11 cellular contexts compared by ENCODE assay signal in genomic region chr18:36185901-36186460, GRCh38. TPM values are rescaled to one million over a fixed set of nuclear protein-coding genes. Genes with fewer than 3 reads are reported as not detected.
DNase-seq lines count a peak whose midpoint lies in the region; ATAC-seq, FAIRE-seq and TF ChIP-seq lines count a peak whose summit lies in the region.
"Had no signal": no experiment of that assay in that cellular context is flagged by ENCODE, and none has a peak within 500 bp of the region (broad histone marks: within the 10 kb centered on the region; RNA-seq: fewer than 3 reads in every experiment).

No MANE protein-coding gene starts in this region.

- peak overlapping the region; percentile 96 for H3K4me2 ChIP-seq in HCT116 (ENCODE audit: low read length)

- H3K4me3 ChIP-seq in CD4-positive, CD25-positive, alpha-beta regulatory T cell (ENCODE audit: low read depth, low read length), result no peak overlapping the region
- H3K4me3 ChIP-seq in HCT116 (replicated peaks in 1 of 2; ENCODE audit: low read depth in 1 of 2, low read length in 2 of 2) (no peak overlapping the region), colonic mucosa (peak overlapping the region; percentile 83), kidney (ENCODE audit: low read length in 2 of 2) (no peak overlapping the region)

- no peaks in the 10 kb centered on the region for H3K36me3 Mint-ChIP-seq in CD4-positive, CD25-positive, alpha-beta regulatory T cell
- no peaks in the 10 kb centered on the region for H3K36me3 Mint-ChIP-seq in natural killer cell treated with Interleukin-12 subunit alpha and Interleukin-12 subunit beta and Interleukin-15 and Interleukin-18, amount 100 ng/mL, for 72 hours

- H3K9me3 Mint-ChIP-seq in CD4-positive, CD25-positive, alpha-beta regulatory T cell, result peaks cover 0 to 7% (median 0%) of the 10 kb centered on the region in 7 donors
- no peaks in the 10 kb centered on the region for H3K9me3 Mint-ChIP-seq in natural killer cell treated with Interleukin-12 subunit alpha and Interleukin-12 subunit beta and Interleukin-15 and Interleukin-18, amount 100 ng/mL, for 72 hours
- H3K9me3 Mint-ChIP-seq: stimulated activated naive B cell treated with anti-CD40 and anti-IgM and Interleukin-4, amounts not matched to agents 10 μg/mL and 1 μg/mL and 100 μg/mL, for 72 hours had no signal

- H3K27me3 Mint-ChIP-seq in CD4-positive, CD25-positive, alpha-beta regulatory T cell, result peaks cover 28% of the 10 kb centered on the region
- peaks cover 22 to 26% of the 10 kb centered on the region in 2 donors for H3K27me3 Mint-ChIP-seq in natural killer cell treated with Interleukin-12 subunit alpha and Interleukin-12 subunit beta and Interleukin-15 and Interleukin-18, amount 100 ng/mL, for 72 hours

- peaks cover 0 to 24% (median 7%) of the 10 kb centered on the region in 4 donors for H3K4me1 Mint-ChIP-seq in CD4-positive, CD25-positive, alpha-beta regulatory T cell
- peaks cover 3 to 12% of the 10 kb centered on the region in 2 donors for H3K4me1 Mint-ChIP-seq in natural killer cell treated with Interleukin-12 subunit alpha and Interleukin-12 subunit beta and Interleukin-15 and Interleukin-18, amount 100 ng/mL, for 72 hours (ENCODE audit: low read depth in 2 of 2)

- TF ChIP-seq POLR2A in HCT116 (IDR thresholded peaks at IDR 0.05; ENCODE audit: borderline replicate concordance, extremely low read depth, insufficient read depth, insufficient read length), result no peak

- peaks cover 14% of the 10 kb centered on the region for H3K27me3 ChIP-seq in CD4-positive, CD25-positive, alpha-beta regulatory T cell (ENCODE audit: control insufficient read depth, insufficient read depth, low read length)
- H3K27me3 ChIP-seq in HCT116 (ENCODE audit: insufficient read depth, low read length) (no peaks in the 10 kb centered on the region), colonic mucosa (no peaks in the 10 kb centered on the region)
- H3K27me3 ChIP-seq: SJCRH30 had no signal

- DNase-seq in CD4-positive, CD25-positive, alpha-beta regulatory T cell, result no peak
- DNase-seq in HCT116 (ENCODE audit: low read depth, low spot score), result no peak
- DNase-seq in colonic mucosa, result no peak
- DNase-seq in natural killer cell treated with Interleukin-12 subunit alpha and Interleukin-12 subunit beta and Interleukin-15 and Interleukin-18, amount 100 ng/mL, for 72 hours (ENCODE audit: low spot score), result no peak
- DNase-seq in kidney, result no peak
- no peak for DNase-seq in T1000 (lab: John Stamatoyannopoulos, UW)
- no peak for DNase-seq in A172 (ENCODE audit: low spot score)
- DNase-seq: GOT3; NCI-H1092; SJCRH30; stimulated activated naive B cell treated with anti-CD40 and anti-IgM and Interleukin-4, amounts not matched to agents 10 μg/mL and 1 μg/mL and 100 μg/mL, for 72 hours had no signal

- intact Hi-C loops in HCT116 (cut with micrococcal nuclease), result no loop called here
- intact Hi-C loops in colonic mucosa (cut with DNase I), result loop anchor here (10.0 kb wide), 1 partner anchor 99 kb away; no protein-coding TSS in a partner anchor
- intact Hi-C loops in kidney (cut with DNase I), result no loop called here

- no peak for ATAC-seq in CD4-positive, CD25-positive, alpha-beta regulatory T cell (ENCODE audit: low read depth in 2 of 2)
- ATAC-seq in HCT116, result no peak
- ATAC-seq in natural killer cell treated with Interleukin-12 subunit alpha and Interleukin-12 subunit beta and Interleukin-15 and Interleukin-18, amount 100 ng/mL, for 72 hours, result no peak

- RAD21 ChIA-PET in HCT116 (lab: Charles Lee; ENCODE audit: low non-redundant PET in 1 of 2, low total read pairs in 2 of 2, uncharacterized antibody in 2 of 2, unreplicated experiment in 2 of 2), result no interaction called here

- H3K79me2 ChIP-seq in HCT116 (ENCODE audit: insufficient read depth, low read length), result peaks cover 24% of the 10 kb centered on the region

- TF ChIP-seq CTCF in HCT116 (IDR thresholded peaks at IDR 0.05 in 2 of 3, conservative IDR thresholded peaks at IDR 0.05 in 1 of 3; ENCODE audit: borderline replicate concordance in 1 of 3, insufficient read depth in 1 of 3, low read depth in 2 of 3, low read length in 2 of 3) (no peak), colonic mucosa (IDR thresholded peaks at IDR 0.05) (no peak), kidney (IDR thresholded peaks at IDR 0.05; ENCODE audit: borderline replicate concordance, extremely low read depth, insufficient read depth) (no peak)

- H2AFZ ChIP-seq in HCT116 (ENCODE audit: low read depth, low read length, poor library complexity, severe bottlenecking), result no peak overlapping the region

- H3K4me1 ChIP-seq in CD4-positive, CD25-positive, alpha-beta regulatory T cell (ENCODE audit: control insufficient read depth, insufficient read depth, low read length, poor library complexity, severe bottlenecking), result peaks cover 17% of the 10 kb centered on the region
- peaks cover 12 to 27% of the 10 kb centered on the region in 2 experiments; a peak in 3 of 4 replicates for H3K4me1 ChIP-seq in HCT116 (ENCODE audit: control insufficient read depth in 1 of 2, insufficient read depth in 2 of 2, low read length in 2 of 2)
- no peaks in the 10 kb centered on the region for H3K4me1 ChIP-seq in colonic mucosa
- H3K4me1 ChIP-seq in kidney (ENCODE audit: control insufficient read depth in 1 of 2, insufficient read depth in 1 of 2, low read depth in 1 of 2, low read length in 2 of 2), result peaks cover 0 to 5% of the 10 kb centered on the region in 2 donors
- H3K4me1 ChIP-seq: SJCRH30 had no signal

- no peak overlapping the region for H3K27ac Mint-ChIP-seq in CD4-positive, CD25-positive, alpha-beta regulatory T cell
- H3K27ac Mint-ChIP-seq in natural killer cell treated with Interleukin-12 subunit alpha and Interleukin-12 subunit beta and Interleukin-15 and Interleukin-18, amount 100 ng/mL, for 72 hours, result no peak overlapping the region
- H3K27ac Mint-ChIP-seq: stimulated activated naive B cell treated with anti-CD40 and anti-IgM and Interleukin-4, amounts not matched to agents 10 μg/mL and 1 μg/mL and 100 μg/mL, for 72 hours had no signal

- FAIRE-seq in kidney (lab: Jason Lieb, UNC), result no peak

- POLR2A ChIA-PET in HCT116 (lab: Charles Lee), result no interaction called here

- no peak for TF ChIP-seq RAD21 in HCT116 (IDR thresholded peaks at IDR 0.05; ENCODE audit: low read depth)

- peak overlapping the region; percentile 36 to 89 (median 82) for H3K4me3 Mint-ChIP-seq in CD4-positive, CD25-positive, alpha-beta regulatory T cell
- peak overlapping the region; percentile 73 for H3K4me3 Mint-ChIP-seq in natural killer cell treated with Interleukin-12 subunit alpha and Interleukin-12 subunit beta and Interleukin-15 and Interleukin-18, amount 100 ng/mL, for 72 hours

- no peaks in the 10 kb centered on the region for H4K20me1 ChIP-seq in HCT116 (ENCODE audit: insufficient read depth)

- no peaks in the 10 kb centered on the region for H3K9me3 ChIP-seq in CD4-positive, CD25-positive, alpha-beta regulatory T cell (ENCODE audit: control insufficient read depth in 2 of 2, low read length in 2 of 2)
- H3K9me3 ChIP-seq in HCT116 (ENCODE audit: control insufficient read depth in 1 of 2, insufficient read depth in 1 of 2, low read depth in 1 of 2, low read length in 2 of 2) (no peaks in the 10 kb centered on the region), colonic mucosa (no peaks in the 10 kb centered on the region), kidney (ENCODE audit: control insufficient read depth in 1 of 2, low read length in 2 of 2) (no peaks in the 10 kb centered on the region)
- H3K9me3 ChIP-seq: SJCRH30 had no signal

- BruUV-seq in HCT116 (replicated peaks; lab: Mats Ljungman, UMichigan), result no TSS peak

- no peaks in the 10 kb centered on the region for H3K36me3 ChIP-seq in CD4-positive, CD25-positive, alpha-beta regulatory T cell (ENCODE audit: control insufficient read depth, insufficient read depth, low read length)
- H3K36me3 ChIP-seq in HCT116 (ENCODE audit: control insufficient read depth in 1 of 2, insufficient read depth in 2 of 2, low read length in 2 of 2) (no peaks in the 10 kb centered on the region), colonic mucosa (no peaks in the 10 kb centered on the region), kidney (ENCODE audit: control insufficient read depth in 1 of 2, insufficient read depth in 2 of 2, low read length in 2 of 2) (no peaks in the 10 kb centered on the region)
- H3K36me3 ChIP-seq: SJCRH30 had no signal

- peak overlapping the region; percentile 92; the same call in 1 of the 2 replicates for H3K9ac ChIP-seq in HCT116 (ENCODE audit: low read length)
- peak overlapping the region in 1 of 2 donors; percentile 48 for H3K9ac ChIP-seq in colonic mucosa (ENCODE audit: low read depth in 2 of 2, low read length in 2 of 2)
- no peak overlapping the region for H3K9ac ChIP-seq in kidney (ENCODE audit: low read length in 2 of 2)

- no peaks in the 10 kb centered on the region for H3K9me2 ChIP-seq in HCT116 (ENCODE audit: insufficient read depth)

- CTCF ChIA-PET in HCT116 (lab: Charles Lee), result no interaction called here

- no peak overlapping the region for H3K27ac ChIP-seq in CD4-positive, CD25-positive, alpha-beta regulatory T cell (ENCODE audit: insufficient read depth, low read length, poor library complexity, severe bottlenecking)
- H3K27ac ChIP-seq in HCT116 (ENCODE audit: low read depth, low read length) (no peak overlapping the region; the same call in 1 of the 2 replicates), colonic mucosa (no peak overlapping the region), kidney (ENCODE audit: low read depth in 2 of 2, low read length in 2 of 2) (no peak overlapping the region)
- H3K27ac ChIP-seq: SJCRH30 had no signal

RNA-seq across cellular contexts. Expression of gene MOCOS, which starts 1.3 kb away (rescaled TPM):
- total RNA-seq in CD4-positive, CD25-positive, alpha-beta regulatory T cell, result not detected
- under 1 TPM in 1 of 4 donors, not detected in 3; 0.02 TPM for polyA plus RNA-seq in CD4-positive, CD25-positive, alpha-beta regulatory T cell
- total RNA-seq in HCT116 (2021; ENCODE audit: unreplicated experiment) (12.1 TPM), colonic mucosa (10 to 100 TPM in 1 of 2 donors, 1 to 10 TPM in 1; 6.8 to 10.0 TPM), kidney (5.8 TPM)
- polyA plus RNA-seq in HCT116 (2012), result 11.6 and 12.3 TPM in 2 replicates
- total RNA-seq in natural killer cell treated with Interleukin-12 subunit alpha and Interleukin-12 subunit beta and Interleukin-15 and Interleukin-18, amount 100 ng/mL, for 72 hours, result under 1 TPM in 1 of 2 donors, not detected in 1; 0.24 TPM
- polyA plus RNA-seq in kidney (ENCODE audit: insufficient read depth, low read depth, low replicate concordance), result 1.1 TPM
- total RNA-seq in A172 (2014; rRNA removed; shearing (Covaris generic)), result 3.3 and 3.9 TPM in 2 replicates
- total RNA-seq: SJCRH30 had no signal

RNA-seq across cellular contexts. Expression of gene ELP2, which starts 56.3 kb away (rescaled TPM):
- 161 TPM for total RNA-seq in CD4-positive, CD25-positive, alpha-beta regulatory T cell
- 10 to 100 TPM; 71.0 to 96.6 (median 87.5) TPM for polyA plus RNA-seq in CD4-positive, CD25-positive, alpha-beta regulatory T cell
- total RNA-seq in HCT116 (2021; ENCODE audit: unreplicated experiment) (109 TPM), colonic mucosa (10 to 100 TPM; 48.3 to 51.6 TPM), kidney (74.0 TPM)
- 72.6 and 75.2 TPM in 2 replicates for polyA plus RNA-seq in HCT116 (2012)
- total RNA-seq in natural killer cell treated with Interleukin-12 subunit alpha and Interleukin-12 subunit beta and Interleukin-15 and Interleukin-18, amount 100 ng/mL, for 72 hours, result 10 to 100 TPM; 72.3 to 92.9 TPM
- polyA plus RNA-seq in kidney (ENCODE audit: insufficient read depth, low read depth, low replicate concordance), result 55.9 TPM
- total RNA-seq in A172 (2014; rRNA removed; shearing (Covaris generic)), result 55.2 and 55.5 TPM in 2 replicates

RNA-seq across cellular contexts. Expression of gene SLC39A6, which starts 56.8 kb away (rescaled TPM):
- total RNA-seq in CD4-positive, CD25-positive, alpha-beta regulatory T cell, result 13.7 TPM
- 10 to 100 TPM; 22.3 to 25.9 (median 24.5) TPM for polyA plus RNA-seq in CD4-positive, CD25-positive, alpha-beta regulatory T cell
- 70.5 TPM for total RNA-seq in HCT116 (2021; ENCODE audit: unreplicated experiment)
- polyA plus RNA-seq in HCT116 (2012), result 63.1 and 71.2 TPM in 2 replicates
- 10 to 100 TPM in 1 of 2 donors, 1 to 10 TPM in 1; 9.9 to 15.3 TPM for total RNA-seq in colonic mucosa
- total RNA-seq in natural killer cell treated with Interleukin-12 subunit alpha and Interleukin-12 subunit beta and Interleukin-15 and Interleukin-18, amount 100 ng/mL, for 72 hours, result 10 to 100 TPM; 34.7 to 36.1 TPM
- 44.7 TPM for total RNA-seq in kidney
- 27.3 TPM for polyA plus RNA-seq in kidney (ENCODE audit: insufficient read depth, low read depth, low replicate concordance)
- 139 and 176 TPM in 2 replicates for total RNA-seq in A172 (2014; rRNA removed; shearing (Covaris generic))
